1 cellular context compared by ENCODE assay signal in the genomic region with DNA sequence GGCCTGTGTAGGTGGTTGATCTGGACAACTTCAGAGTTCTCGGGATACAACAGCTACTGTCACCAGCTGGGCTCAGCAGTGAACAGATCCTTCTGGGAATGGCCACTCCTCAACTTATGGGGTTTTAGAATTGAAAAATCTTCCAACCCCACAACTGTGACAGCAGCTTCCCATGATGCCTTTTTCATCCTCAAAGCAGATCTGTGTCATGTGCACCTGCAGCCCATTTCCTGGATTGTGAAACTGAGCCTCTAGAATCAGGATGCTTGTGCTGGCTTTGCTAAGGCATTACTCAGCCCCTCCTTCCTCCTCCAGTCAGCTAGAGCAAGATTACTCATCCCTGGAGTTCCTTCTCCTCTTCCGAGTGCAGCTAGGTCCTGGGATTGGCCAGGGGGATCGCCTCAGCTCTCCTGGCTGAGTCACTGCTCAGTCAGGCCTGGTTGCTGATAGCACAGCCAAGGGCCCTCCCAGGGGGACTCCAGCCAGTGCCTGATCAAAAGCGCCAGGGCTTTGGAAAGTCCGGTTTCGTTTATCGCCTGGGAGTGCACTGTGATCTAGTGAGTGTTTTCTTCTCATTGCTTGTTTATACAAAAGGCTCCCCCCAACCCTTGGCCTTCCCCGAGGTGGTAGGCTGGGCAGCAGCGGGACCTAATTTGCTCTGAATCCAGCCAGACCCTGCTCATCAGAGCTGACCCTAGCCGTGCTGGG.
TF ChIP-seq lines count a peak whose summit lies in the region.

No MANE protein-coding gene starts in this region.

TF ChIP-seq in HepG2, 621 proteins besides CTCF, POLR2A, EP300 and RAD21 (continued from another document and continues in another):
- TF ChIP-seq, protein P1, sequence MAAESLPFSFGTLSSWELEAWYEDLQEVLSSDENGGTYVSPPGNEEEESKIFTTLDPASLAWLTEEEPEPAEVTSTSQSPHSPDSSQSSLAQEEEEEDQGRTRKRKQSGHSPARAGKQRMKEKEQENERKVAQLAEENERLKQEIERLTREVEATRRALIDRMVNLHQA (CRISPR knock-in tag; IDR thresholded peaks at IDR 0.05): no peak
- TF ChIP-seq PAF1 (CRISPR knock-in tag; IDR thresholded peaks at IDR 0.05): no peak
- peak; percentile 0; the same call in 1 of the 2 replicates for TF ChIP-seq TCF7 (IDR thresholded peaks at IDR 0.05; ENCODE audit: low read depth)
- TF ChIP-seq, protein P2, sequence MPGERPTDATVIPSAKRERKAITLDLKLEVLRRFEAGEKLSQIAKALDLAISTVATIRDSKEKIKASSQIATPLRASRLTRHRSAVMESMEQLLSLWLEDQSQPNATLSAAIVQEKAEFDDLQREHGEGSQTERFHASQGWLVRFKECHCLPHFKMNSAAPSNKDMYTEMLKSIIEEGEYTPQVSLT (CRISPR knock-in tag; IDR thresholded peaks at IDR 0.05; ENCODE audit: borderline replicate concordance, low read depth): no peak
- TF ChIP-seq ZNF761 (CRISPR knock-in tag; conservative IDR thresholded peaks at IDR 0.05): no peak
- no peak for TF ChIP-seq ZSCAN21 (CRISPR knock-in tag; IDR thresholded peaks at IDR 0.05; ENCODE audit: borderline replicate concordance)
- no peak for TF ChIP-seq FOXK2 (IDR thresholded peaks at IDR 0.05)
- TF ChIP-seq ZNF782 (CRISPR knock-in tag; IDR thresholded peaks at IDR 0.05; ENCODE audit: borderline replicate concordance): peak; percentile 55; the same call in 1 of the 2 replicates
- TF ChIP-seq ZNF431 (CRISPR knock-in tag; IDR thresholded peaks at IDR 0.05; ENCODE audit: borderline replicate concordance, low read depth): no peak
- no peak for TF ChIP-seq NCOA1 (CRISPR knock-in tag; IDR thresholded peaks at IDR 0.05)
- TF ChIP-seq ZNF225 (CRISPR knock-in tag; IDR thresholded peaks at IDR 0.05): no peak
- TF ChIP-seq ZBTB42 (CRISPR knock-in tag; IDR thresholded peaks at IDR 0.05): no peak
- no peak for TF ChIP-seq ZNF567 (CRISPR knock-in tag; IDR thresholded peaks at IDR 0.05; ENCODE audit: borderline replicate concordance)
- no peak for TF ChIP-seq ZBTB1 (CRISPR knock-in tag; IDR thresholded peaks at IDR 0.05; ENCODE audit: borderline replicate concordance)
- TF ChIP-seq ZSCAN30 (CRISPR knock-in tag; IDR thresholded peaks at IDR 0.05): no peak
- TF ChIP-seq, protein P3, sequence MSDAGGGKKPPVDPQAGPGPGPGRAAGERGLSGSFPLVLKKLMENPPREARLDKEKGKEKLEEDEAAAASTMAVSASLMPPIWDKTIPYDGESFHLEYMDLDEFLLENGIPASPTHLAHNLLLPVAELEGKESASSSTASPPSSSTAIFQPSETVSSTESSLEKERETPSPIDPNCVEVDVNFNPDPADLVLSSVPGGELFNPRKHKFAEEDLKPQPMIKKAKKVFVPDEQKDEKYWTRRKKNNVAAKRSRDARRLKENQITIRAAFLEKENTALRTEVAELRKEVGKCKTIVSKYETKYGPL (CRISPR knock-in tag; IDR thresholded peaks at IDR 0.05): no peak
- peak; percentile 45; the same call in 1 of the 2 replicates for TF ChIP-seq ZNF747 (CRISPR knock-in tag; IDR thresholded peaks at IDR 0.05; ENCODE audit: borderline replicate concordance)
- 0 out of 2 replicates have a peak, but pooled peaks have one; percentile 57 for TF ChIP-seq SRY (CRISPR knock-in tag; IDR thresholded peaks at IDR 0.05)
- TF ChIP-seq GTF2F1 (IDR thresholded peaks at IDR 0.05; ENCODE audit: low read length): no peak
- no peak for TF ChIP-seq NFATC3 (CRISPR knock-in tag; IDR thresholded peaks at IDR 0.05)
- TF ChIP-seq ZMAT3 (CRISPR knock-in tag; conservative IDR thresholded peaks at IDR 0.05): no peak
- TF ChIP-seq ZNF230 (CRISPR knock-in tag; IDR thresholded peaks at IDR 0.05): no peak
- TF ChIP-seq ARHGAP35 (CRISPR knock-in tag; IDR thresholded peaks at IDR 0.05; ENCODE audit: borderline replicate concordance): no peak; the same call in 1 of the 2 replicates
- no peak for TF ChIP-seq ARNT (IDR thresholded peaks at IDR 0.05)
- TF ChIP-seq RFX1 (IDR thresholded peaks at IDR 0.05): no peak
- TF ChIP-seq ZBTB8A (CRISPR knock-in tag; IDR thresholded peaks at IDR 0.05; ENCODE audit: borderline replicate concordance, low read depth): peak; percentile 18; the same call in 1 of the 2 replicates
- TF ChIP-seq ZNF235 (CRISPR knock-in tag; IDR thresholded peaks at IDR 0.05; ENCODE audit: borderline replicate concordance): no peak
- TF ChIP-seq, protein P4, sequence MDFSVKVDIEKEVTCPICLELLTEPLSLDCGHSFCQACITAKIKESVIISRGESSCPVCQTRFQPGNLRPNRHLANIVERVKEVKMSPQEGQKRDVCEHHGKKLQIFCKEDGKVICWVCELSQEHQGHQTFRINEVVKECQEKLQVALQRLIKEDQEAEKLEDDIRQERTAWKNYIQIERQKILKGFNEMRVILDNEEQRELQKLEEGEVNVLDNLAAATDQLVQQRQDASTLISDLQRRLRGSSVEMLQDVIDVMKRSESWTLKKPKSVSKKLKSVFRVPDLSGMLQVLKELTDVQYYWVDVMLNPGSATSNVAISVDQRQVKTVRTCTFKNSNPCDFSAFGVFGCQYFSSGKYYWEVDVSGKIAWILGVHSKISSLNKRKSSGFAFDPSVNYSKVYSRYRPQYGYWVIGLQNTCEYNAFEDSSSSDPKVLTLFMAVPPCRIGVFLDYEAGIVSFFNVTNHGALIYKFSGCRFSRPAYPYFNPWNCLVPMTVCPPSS (IDR thresholded peaks at IDR 0.05): no peak
- TF ChIP-seq ZNF816 (CRISPR knock-in tag; IDR thresholded peaks at IDR 0.05; ENCODE audit: borderline replicate concordance): peak; percentile 70; the same call in 1 of the 2 replicates
- TF ChIP-seq GLI4 (CRISPR knock-in tag; IDR thresholded peaks at IDR 0.05; ENCODE audit: borderline replicate concordance): no peak; the same call in 1 of the 2 replicates
- peak; percentile 59; the same call in 1 of the 2 replicates for TF ChIP-seq GABPB1 (CRISPR knock-in tag; IDR thresholded peaks at IDR 0.05)
- TF ChIP-seq ZSCAN20 (CRISPR knock-in tag; IDR thresholded peaks at IDR 0.05; ENCODE audit: borderline replicate concordance): no peak
- peak; percentile 83 for TF ChIP-seq TEAD3 (CRISPR knock-in tag; optimal IDR thresholded peaks at IDR 0.05; ENCODE audit: borderline replicate concordance)
- 0 out of 2 replicates have a peak, but pooled peaks have one; percentile 35 for TF ChIP-seq PAWR (CRISPR knock-in tag; IDR thresholded peaks at IDR 0.05; ENCODE audit: borderline replicate concordance)
- TF ChIP-seq KAT2B (IDR thresholded peaks at IDR 0.05; ENCODE audit: borderline replicate concordance, low read depth, low read length): no peak
- peak; percentile 95 for TF ChIP-seq JUND (CRISPR knock-in tag; IDR thresholded peaks at IDR 0.05)
- TF ChIP-seq ZFX (CRISPR knock-in tag; IDR thresholded peaks at IDR 0.05; ENCODE audit: low read depth): peak; percentile 96
- peak; percentile 67 for TF ChIP-seq MAFF (IDR thresholded peaks at IDR 0.05; ENCODE audit: low read depth, low read length)
- peak; percentile 99 for TF ChIP-seq CHD4 (IDR thresholded peaks at IDR 0.05; ENCODE audit: borderline replicate concordance, low read length)
- peak; percentile 87 for TF ChIP-seq ZNF205 (CRISPR knock-in tag; IDR thresholded peaks at IDR 0.05)
- peak; percentile 45; the same call in 1 of the 2 replicates for TF ChIP-seq ZNF878 (CRISPR knock-in tag; IDR thresholded peaks at IDR 0.05)
- TF ChIP-seq, protein P5, sequence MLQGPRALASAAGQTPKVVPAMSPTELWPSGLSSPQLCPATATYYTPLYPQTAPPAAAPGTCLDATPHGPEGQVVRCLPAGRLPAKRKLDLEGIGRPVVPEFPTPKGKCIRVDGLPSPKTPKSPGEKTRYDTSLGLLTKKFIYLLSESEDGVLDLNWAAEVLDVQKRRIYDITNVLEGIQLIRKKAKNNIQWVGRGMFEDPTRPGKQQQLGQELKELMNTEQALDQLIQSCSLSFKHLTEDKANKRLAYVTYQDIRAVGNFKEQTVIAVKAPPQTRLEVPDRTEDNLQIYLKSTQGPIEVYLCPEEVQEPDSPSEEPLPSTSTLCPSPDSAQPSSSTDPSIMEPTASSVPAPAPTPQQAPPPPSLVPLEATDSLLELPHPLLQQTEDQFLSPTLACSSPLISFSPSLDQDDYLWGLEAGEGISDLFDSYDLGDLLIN (CRISPR knock-in tag; IDR thresholded peaks at IDR 0.05; ENCODE audit: borderline replicate concordance): 0 out of 2 replicates have a peak, but pooled peaks have one; percentile 20
- TF ChIP-seq, protein P6, sequence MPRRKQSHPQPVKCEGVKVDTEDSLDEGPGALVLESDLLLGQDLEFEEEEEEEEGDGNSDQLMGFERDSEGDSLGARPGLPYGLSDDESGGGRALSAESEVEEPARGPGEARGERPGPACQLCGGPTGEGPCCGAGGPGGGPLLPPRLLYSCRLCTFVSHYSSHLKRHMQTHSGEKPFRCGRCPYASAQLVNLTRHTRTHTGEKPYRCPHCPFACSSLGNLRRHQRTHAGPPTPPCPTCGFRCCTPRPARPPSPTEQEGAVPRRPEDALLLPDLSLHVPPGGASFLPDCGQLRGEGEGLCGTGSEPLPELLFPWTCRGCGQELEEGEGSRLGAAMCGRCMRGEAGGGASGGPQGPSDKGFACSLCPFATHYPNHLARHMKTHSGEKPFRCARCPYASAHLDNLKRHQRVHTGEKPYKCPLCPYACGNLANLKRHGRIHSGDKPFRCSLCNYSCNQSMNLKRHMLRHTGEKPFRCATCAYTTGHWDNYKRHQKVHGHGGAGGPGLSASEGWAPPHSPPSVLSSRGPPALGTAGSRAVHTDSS (CRISPR knock-in tag; conservative IDR thresholded peaks at IDR 0.05): no peak
- TF ChIP-seq, protein P7, sequence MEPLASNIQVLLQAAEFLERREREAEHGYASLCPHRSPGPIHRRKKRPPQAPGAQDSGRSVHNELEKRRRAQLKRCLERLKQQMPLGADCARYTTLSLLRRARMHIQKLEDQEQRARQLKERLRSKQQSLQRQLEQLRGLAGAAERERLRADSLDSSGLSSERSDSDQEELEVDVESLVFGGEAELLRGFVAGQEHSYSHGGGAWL (CRISPR knock-in tag; IDR thresholded peaks at IDR 0.05): peak; percentile 67; the same call in 1 of the 2 replicates
- peak; percentile 74; the same call in 1 of the 2 replicates for TF ChIP-seq ZSCAN25 (CRISPR knock-in tag; IDR thresholded peaks at IDR 0.05)
- TF ChIP-seq FOXA3 (CRISPR knock-in tag; IDR thresholded peaks at IDR 0.05): peak; percentile 72
- 0 out of 2 replicates have a peak, but pooled peaks have one; percentile 25 for TF ChIP-seq SOX13 (IDR thresholded peaks at IDR 0.05)
- peak in 1 of 2 experiments; percentile 59; a peak in 2 of 4 replicates for TF ChIP-seq SOX13 (CRISPR knock-in tag; conservative IDR thresholded peaks at IDR 0.05 in 1 of 2, IDR thresholded peaks at IDR 0.05 in 1 of 2)
- TF ChIP-seq KAT7 (CRISPR knock-in tag; IDR thresholded peaks at IDR 0.05; ENCODE audit: borderline replicate concordance): peak; percentile 50; the same call in 1 of the 2 replicates
- TF ChIP-seq KLF12 (CRISPR knock-in tag; IDR thresholded peaks at IDR 0.05; ENCODE audit: borderline replicate concordance): 0 out of 2 replicates have a peak, but pooled peaks have one; percentile 24
- TF ChIP-seq ZNF24 (IDR thresholded peaks at IDR 0.05): 0 out of 2 replicates have a peak, but pooled peaks have one; percentile 39
- TF ChIP-seq, protein P8, sequence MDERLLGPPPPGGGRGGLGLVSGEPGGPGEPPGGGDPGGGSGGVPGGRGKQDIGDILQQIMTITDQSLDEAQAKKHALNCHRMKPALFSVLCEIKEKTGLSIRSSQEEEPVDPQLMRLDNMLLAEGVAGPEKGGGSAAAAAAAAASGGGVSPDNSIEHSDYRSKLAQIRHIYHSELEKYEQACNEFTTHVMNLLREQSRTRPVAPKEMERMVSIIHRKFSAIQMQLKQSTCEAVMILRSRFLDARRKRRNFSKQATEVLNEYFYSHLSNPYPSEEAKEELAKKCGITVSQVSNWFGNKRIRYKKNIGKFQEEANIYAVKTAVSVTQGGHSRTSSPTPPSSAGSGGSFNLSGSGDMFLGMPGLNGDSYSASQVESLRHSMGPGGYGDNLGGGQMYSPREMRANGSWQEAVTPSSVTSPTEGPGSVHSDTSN (CRISPR knock-in tag; IDR thresholded peaks at IDR 0.05): no peak
- no peak for TF ChIP-seq SUZ12 (IDR thresholded peaks at IDR 0.05; ENCODE audit: low read depth, low read length)
- peak; percentile 74; the same call in 1 of the 2 replicates for TF ChIP-seq ETV5 (CRISPR knock-in tag; IDR thresholded peaks at IDR 0.05; ENCODE audit: borderline replicate concordance)
- TF ChIP-seq ZNF772 (CRISPR knock-in tag; IDR thresholded peaks at IDR 0.05): peak; percentile 56; the same call in 1 of the 2 replicates
- TF ChIP-seq, protein P9, sequence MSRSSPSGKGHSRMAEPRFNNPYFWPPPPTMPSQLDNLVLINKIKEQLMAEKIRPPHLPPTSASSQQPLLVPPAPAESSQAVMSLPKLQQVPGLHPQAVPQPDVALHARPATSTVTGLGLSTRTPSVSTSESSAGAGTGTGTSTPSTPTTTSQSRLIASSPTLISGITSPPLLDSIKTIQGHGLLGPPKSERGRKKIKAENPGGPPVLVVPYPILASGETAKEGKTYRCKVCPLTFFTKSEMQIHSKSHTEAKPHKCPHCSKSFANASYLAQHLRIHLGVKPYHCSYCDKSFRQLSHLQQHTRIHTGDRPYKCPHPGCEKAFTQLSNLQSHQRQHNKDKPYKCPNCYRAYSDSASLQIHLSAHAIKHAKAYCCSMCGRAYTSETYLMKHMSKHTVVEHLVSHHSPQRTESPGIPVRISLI (CRISPR knock-in tag; IDR thresholded peaks at IDR 0.05; ENCODE audit: borderline replicate concordance): peak; percentile 40; the same call in 1 of the 2 replicates
- peak; percentile 47; the same call in 1 of the 2 replicates for TF ChIP-seq ZNF451 (CRISPR knock-in tag; IDR thresholded peaks at IDR 0.05)
- peak; percentile 87; the same call in 1 of the 2 replicates for TF ChIP-seq ZNF335 (CRISPR knock-in tag; IDR thresholded peaks at IDR 0.05)
- peak; percentile 29; the same call in 1 of the 2 replicates for TF ChIP-seq KDM4B (CRISPR knock-in tag; IDR thresholded peaks at IDR 0.05)
- TF ChIP-seq ZSCAN22 (CRISPR knock-in tag; IDR thresholded peaks at IDR 0.05): no peak
- TF ChIP-seq PAX8 (CRISPR knock-in tag; IDR thresholded peaks at IDR 0.05; ENCODE audit: borderline replicate concordance): no peak
- no peak for TF ChIP-seq HNRNPH1 (optimal IDR thresholded peaks at IDR 0.05; ENCODE audit: low read depth, low read length)
- TF ChIP-seq, protein P10, sequence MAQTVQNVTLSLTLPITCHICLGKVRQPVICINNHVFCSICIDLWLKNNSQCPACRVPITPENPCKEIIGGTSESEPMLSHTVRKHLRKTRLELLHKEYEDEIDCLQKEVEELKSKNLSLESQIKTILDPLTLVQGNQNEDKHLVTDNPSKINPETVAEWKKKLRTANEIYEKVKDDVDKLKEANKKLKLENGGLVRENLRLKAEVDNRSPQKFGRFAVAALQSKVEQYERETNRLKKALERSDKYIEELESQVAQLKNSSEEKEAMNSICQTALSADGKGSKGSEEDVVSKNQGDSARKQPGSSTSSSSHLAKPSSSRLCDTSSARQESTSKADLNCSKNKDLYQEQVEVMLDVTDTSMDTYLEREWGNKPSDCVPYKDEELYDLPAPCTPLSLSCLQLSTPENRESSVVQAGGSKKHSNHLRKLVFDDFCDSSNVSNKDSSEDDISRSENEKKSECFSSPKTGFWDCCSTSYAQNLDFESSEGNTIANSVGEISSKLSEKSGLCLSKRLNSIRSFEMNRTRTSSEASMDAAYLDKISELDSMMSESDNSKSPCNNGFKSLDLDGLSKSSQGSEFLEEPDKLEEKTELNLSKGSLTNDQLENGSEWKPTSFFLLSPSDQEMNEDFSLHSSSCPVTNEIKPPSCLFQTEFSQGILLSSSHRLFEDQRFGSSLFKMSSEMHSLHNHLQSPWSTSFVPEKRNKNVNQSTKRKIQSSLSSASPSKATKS (CRISPR knock-in tag; IDR thresholded peaks at IDR 0.05): no peak
- TF ChIP-seq NFIB (CRISPR knock-in tag; IDR thresholded peaks at IDR 0.05; ENCODE audit: borderline replicate concordance): no peak
- TF ChIP-seq KLF11 (CRISPR knock-in tag; IDR thresholded peaks at IDR 0.05): peak; percentile 68; the same call in 1 of the 2 replicates
